Comparison of ENCODE assay signal across 8 cellular contexts in the genomic region with DNA sequence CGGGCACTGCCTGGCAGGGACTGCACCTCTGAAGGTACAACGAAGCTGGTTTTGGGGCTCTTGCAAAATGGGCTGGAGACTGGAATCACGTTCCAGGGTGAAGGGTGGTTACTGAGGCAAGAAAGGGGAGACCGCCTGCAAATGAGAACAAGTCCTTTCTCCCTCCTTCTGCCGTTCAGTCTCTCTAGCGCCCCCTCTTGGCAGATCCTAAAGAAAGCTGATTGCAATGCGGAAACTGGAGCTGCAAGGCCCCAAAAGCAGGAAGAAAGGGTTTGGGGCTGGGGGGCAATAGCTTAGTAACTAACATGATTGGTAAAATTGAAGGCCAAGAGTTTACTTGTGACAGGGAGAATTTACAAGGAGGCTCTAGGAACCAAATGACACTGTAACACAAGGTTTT.
A peak's percentile ranks its signal among the peaks of the same experiment; 100 is the strongest.
DNase-seq lines count a peak whose midpoint lies in the region; ATAC-seq lines count a peak whose summit lies in the region.

No MANE protein-coding gene starts in this region.

- peak; percentile 46 for DNase-seq in stimulated activated CD4-positive, alpha-beta T cell treated with anti-CD3 and anti-CD28 coated beads, Interleukin-15, amount 100 ng/mL, for 24 hours
- no peak for DNase-seq in stimulated activated CD4-positive, alpha-beta T cell treated with anti-CD3 and anti-CD28 coated beads, Interleukin-12 subunit alpha, Interleukin-12 subunit beta, amount 100 ng/mL, for 4 hours
- DNase-seq in M059J (ENCODE audit: low read depth) (peak; percentile 32), cerebellar cortex (ENCODE audit: low spot score) (peak; percentile 32), NCI-H510A (lab: John Stamatoyannopoulos, UW) (no peak), NCI-H2029 treated with DMSO at 0.1 percent for 48 hours (lab: John Stamatoyannopoulos, UW) (no peak)
- DNase-seq in stimulated activated CD4-positive, alpha-beta T cell treated with anti-CD3 and anti-CD28 coated beads, Interleukin-2, amount 100 ng/mL, for 48 hours: peak; percentile 11 to 25

- ATAC-seq in activated CD4-positive, CD25-positive, alpha-beta regulatory T cell treated with anti-CD3 and anti-CD28 coated beads, Interleukin-2, amount 50 U/mL, for 24 hours: no peak

Comparison
In these comparisons a context has a peak if more than half of its experiments do, and no peak if none do; other contexts are left out.
1. DNase-seq: peak in stimulated activated CD4-positive, alpha-beta T cell treated with anti-CD3 and anti-CD28 coated beads, Interleukin-15, amount 100 ng/mL, for 24 hours (single experiment), M059J (single experiment), cerebellar cortex (single experiment) and stimulated activated CD4-positive, alpha-beta T cell treated with anti-CD3 and anti-CD28 coated beads, Interleukin-2, amount 100 ng/mL, for 48 hours (2 of 2); none in stimulated activated CD4-positive, alpha-beta T cell treated with anti-CD3 and anti-CD28 coated beads, Interleukin-12 subunit alpha, Interleukin-12 subunit beta, amount 100 ng/mL, for 4 hours (single experiment), NCI-H510A (single experiment) and NCI-H2029 treated with DMSO at 0.1 percent for 48 hours (single experiment).